8 cellular contexts compared by ENCODE assay signal in genomic region chr3:23809294-23809693, GRCh38. TPM values are rescaled to one million over a fixed set of nuclear protein-coding genes. Genes with fewer than 3 reads are reported as not detected.
DNase-seq lines count a peak whose midpoint lies in the region; ATAC-seq and TF ChIP-seq lines count a peak whose summit lies in the region.

No MANE protein-coding gene starts in this region.

- peaks cover 61% of the 10 kb centered on the region for H3K4me1 Mint-ChIP-seq in activated CD8-positive, alpha-beta T cell treated with anti-CD3 and anti-CD28 coated beads for 36 hours (ENCODE audit: low read depth)

- WGBS in mesenchymal stem cell = 57% methylated on average over 2 of the region's 2 CpGs
- no CpG with 5 or more reads among the region's 2 CpGs for WGBS in neuronal stem cell (ENCODE audit: extremely low coverage in 2 of 2, insufficient read length in 2 of 2, insufficient replicate concordance in 1 of 2), 2 donors

- no peak overlapping the region for H3K23ac ChIP-seq in mesenchymal stem cell (ENCODE audit: low read length in 2 of 2)
- H3K23ac ChIP-seq in neuronal stem cell (ENCODE audit: low read depth, low read length, poor library complexity) = no peak overlapping the region

- H3K27me3 Mint-ChIP-seq in activated CD8-positive, alpha-beta T cell treated with anti-CD3 and anti-CD28 coated beads for 36 hours = peaks cover 8% of the 10 kb centered on the region

- H3K36me3 ChIP-seq in ACC112 (ENCODE audit: insufficient read depth, low read length) = peaks cover 21% of the 10 kb centered on the region
- peaks cover 0 to 14% of the 10 kb centered on the region in 2 experiments for H3K36me3 ChIP-seq in mesenchymal stem cell (ENCODE audit: control insufficient read depth in 1 of 2, insufficient read depth in 2 of 2, low read depth in 1 of 2, low read length in 2 of 2)
- peaks cover 0 to 58% of the 10 kb centered on the region in 2 donors for H3K36me3 ChIP-seq in neuronal stem cell (replicated peaks in 1 of 2; ENCODE audit: control insufficient read depth in 2 of 2, insufficient read depth in 2 of 2, low read length in 2 of 2)

- H3K9me3 ChIP-seq in mesenchymal stem cell (ENCODE audit: control insufficient read depth, low read length) (no peaks in the 10 kb centered on the region), neuronal stem cell (replicated peaks in 1 of 2; ENCODE audit: control insufficient read depth in 2 of 2, insufficient read depth in 1 of 2, low read depth in 1 of 2, low read length in 2 of 2) (no peaks in the 10 kb centered on the region)

- CTCF ChIA-PET in activated CD8-positive, alpha-beta T cell treated with anti-CD3 and anti-CD28 coated beads for 36 hours (lab: Charles Lee) = no interaction called here

- H3K27ac Mint-ChIP-seq in activated CD8-positive, alpha-beta T cell treated with anti-CD3 and anti-CD28 coated beads for 36 hours = peak overlapping the region; percentile 97

- H3K4me1 ChIP-seq in ACC112 (ENCODE audit: control insufficient read depth, insufficient read depth, low read length, unreplicated experiment) = peaks cover 40% of the 10 kb centered on the region
- peaks cover 6% of the 10 kb centered on the region for H3K4me1 ChIP-seq in mesenchymal stem cell (ENCODE audit: control insufficient read depth, insufficient read depth, low read depth, low read length)
- H3K4me1 ChIP-seq in neuronal stem cell (ENCODE audit: control insufficient read depth in 2 of 2, insufficient read depth in 1 of 2, low read depth in 1 of 2, low read length in 2 of 2) = peaks cover 4 to 8% of the 10 kb centered on the region in 2 donors

- H2BK120ac ChIP-seq in mesenchymal stem cell (ENCODE audit: low read depth, low read length) (no peak overlapping the region), neuronal stem cell (ENCODE audit: low read depth, low read length) (no peak overlapping the region)

- no peak for TF ChIP-seq CTCF in activated CD8-positive, alpha-beta T cell treated with anti-CD3 and anti-CD28 coated beads for 36 hours (IDR thresholded peaks at IDR 0.05)

- H3K18ac ChIP-seq in mesenchymal stem cell (ENCODE audit: low read depth in 1 of 2, low read length in 2 of 2) (no peak overlapping the region), neuronal stem cell (ENCODE audit: low read length) (no peak overlapping the region)

- H3K79me1 ChIP-seq in mesenchymal stem cell (replicated peaks; ENCODE audit: low read length, poor library complexity, severe bottlenecking) = peaks cover 7% of the 10 kb centered on the region
- peaks cover 7% of the 10 kb centered on the region for H3K79me1 ChIP-seq in neuronal stem cell (ENCODE audit: low read depth, low read length)

- H3K9me3 Mint-ChIP-seq in activated CD8-positive, alpha-beta T cell treated with anti-CD3 and anti-CD28 coated beads for 36 hours = no peaks in the 10 kb centered on the region

- peaks cover 77% of the 10 kb centered on the region for H3K79me2 ChIP-seq in ACC112 (ENCODE audit: control insufficient read depth, insufficient read depth, low read length, unreplicated experiment)

- no peak overlapping the region for H2BK5ac ChIP-seq in mesenchymal stem cell (ENCODE audit: low read depth, low read length, poor library complexity, severe bottlenecking)
- H2BK5ac ChIP-seq in neuronal stem cell (ENCODE audit: low read length) = no peak overlapping the region

- peak overlapping the region; percentile 87 for H3K4me3 Mint-ChIP-seq in activated CD8-positive, alpha-beta T cell treated with anti-CD3 and anti-CD28 coated beads for 36 hours

- no peak overlapping the region for H3K14ac ChIP-seq in mesenchymal stem cell (ENCODE audit: low read length in 2 of 2)
- H3K14ac ChIP-seq in neuronal stem cell (ENCODE audit: low read length) = no peak overlapping the region

- H2BK12ac ChIP-seq in mesenchymal stem cell (ENCODE audit: low read length in 2 of 2) (no peak overlapping the region), neuronal stem cell (ENCODE audit: low read length) (no peak overlapping the region)

- intact Hi-C loops in activated CD8-positive, alpha-beta T cell treated with anti-CD3 and anti-CD28 coated beads for 36 hours (cut with micrococcal nuclease) = loop anchor here (10.0 kb wide), 2 partner anchors 106 to 364 kb away; partner anchors contain the start of genes NKIRAS1 and RPL15

- peaks cover 40% of the 10 kb centered on the region for H3K36me3 Mint-ChIP-seq in activated CD8-positive, alpha-beta T cell treated with anti-CD3 and anti-CD28 coated beads for 36 hours (ENCODE audit: low read depth)

- H3K4me3 ChIP-seq in ACC112 (ENCODE audit: low read depth, low read length) (peak overlapping the region; percentile 96), mesenchymal stem cell (ENCODE audit: insufficient read depth in 1 of 2, low read depth in 1 of 2, low read length in 2 of 2) (no peak overlapping the region), neuronal stem cell (ENCODE audit: low read length in 2 of 2) (no peak overlapping the region)

- H2AK5ac ChIP-seq in mesenchymal stem cell (ENCODE audit: low read length, severe bottlenecking) = no peak overlapping the region
- no peak overlapping the region for H2AK5ac ChIP-seq in neuronal stem cell (ENCODE audit: low read depth, low read length)

- DNase-seq in activated CD8-positive, alpha-beta T cell treated with anti-CD3 and anti-CD28 coated beads for 36 hours = peak; percentile 42
- DNase-seq in mesenchymal stem cell = peak; percentile 21
- no peak for DNase-seq in neuronal stem cell (ENCODE audit: low spot score)
- DNase-seq in NCI-H345 treated with DMSO at 0.1 percent for 48 hours (lab: John Stamatoyannopoulos, UW; ENCODE audit: unreplicated experiment) = no peak
- DNase-seq in HCEC 1CT = no peak
- DNase-seq in SW480 (ENCODE audit: low spot score) = no peak

- no peak overlapping the region for H3K27ac ChIP-seq in ACC112 (ENCODE audit: low read depth, low read length)
- no peak overlapping the region for H3K27ac ChIP-seq in mesenchymal stem cell (ENCODE audit: low read length, poor library complexity, severe bottlenecking)
- no peak overlapping the region for H3K27ac ChIP-seq in neuronal stem cell (replicated peaks; ENCODE audit: low read length)

- H3K4me2 ChIP-seq in mesenchymal stem cell (ENCODE audit: low read length, poor library complexity, severe bottlenecking) (no peak overlapping the region), neuronal stem cell (ENCODE audit: insufficient read depth, low read length, poor library complexity, severe bottlenecking) (no peak overlapping the region)

- H3K27me3 ChIP-seq in ACC112 (ENCODE audit: insufficient read depth, low read length) = no peaks in the 10 kb centered on the region
- no peaks in the 10 kb centered on the region for H3K27me3 ChIP-seq in mesenchymal stem cell (ENCODE audit: control insufficient read depth in 1 of 2, insufficient read depth in 1 of 2, low read length in 2 of 2)
- no peaks in the 10 kb centered on the region for H3K27me3 ChIP-seq in neuronal stem cell (ENCODE audit: control insufficient read depth in 3 of 3, insufficient read depth in 3 of 3, low read depth in 1 of 3, low read length in 3 of 3)

- POLR2A ChIA-PET in activated CD8-positive, alpha-beta T cell treated with anti-CD3 and anti-CD28 coated beads for 36 hours (lab: Charles Lee) = interaction anchor here (0.6 to 5.3 kb wide), 2 partner anchors 108 to 117 kb away, joined by 3 to 37 read pairs; partner anchors contain the start of genes NKIRAS1 and RPL15

- no peak overlapping the region for H4K91ac ChIP-seq in mesenchymal stem cell (ENCODE audit: low read length)
- no peak overlapping the region for H4K91ac ChIP-seq in neuronal stem cell (ENCODE audit: low read depth, low read length, poor library complexity)

- H3K4ac ChIP-seq in mesenchymal stem cell (ENCODE audit: low read depth in 1 of 2, low read length in 2 of 2) = no peak overlapping the region
- no peak overlapping the region for H3K4ac ChIP-seq in neuronal stem cell (ENCODE audit: low read length)

- H3K9ac ChIP-seq in mesenchymal stem cell (ENCODE audit: low read length) = peak overlapping the region; percentile 86
- H3K9ac ChIP-seq in neuronal stem cell (ENCODE audit: low read depth, low read length, poor library complexity) = no peak overlapping the region

- H4K8ac ChIP-seq in mesenchymal stem cell (ENCODE audit: low read length) (no peak overlapping the region), neuronal stem cell (ENCODE audit: low read depth, low read length) (no peak overlapping the region)

- ATAC-seq in GM18868 (IDR thresholded peaks at IDR 0.05; ENCODE audit: unreplicated experiment) = peak; percentile 25
- no peak for ATAC-seq in activated CD8-positive, alpha-beta T cell treated with anti-CD3 and anti-CD28 coated beads for 36 hours

- H2AFZ ChIP-seq in ACC112 (ENCODE audit: low read length, unreplicated experiment) (no peak overlapping the region), mesenchymal stem cell (ENCODE audit: low read depth, low read length) (no peak overlapping the region), neuronal stem cell (ENCODE audit: low read length) (no peak overlapping the region)

- no peak overlapping the region for H2BK15ac ChIP-seq in mesenchymal stem cell (ENCODE audit: low read depth, poor library complexity, severe bottlenecking)
- no peak overlapping the region for H2BK15ac ChIP-seq in neuronal stem cell (ENCODE audit: low read length)

RNA-seq across cellular contexts. Expression of gene UBE2E1, which starts 3.5 kb away (rescaled TPM):
- total RNA-seq in activated CD8-positive, alpha-beta T cell treated with anti-CD3 and anti-CD28 coated beads for 36 hours = 10 to 100 TPM; 79.0 to 80.3 TPM
- polyA plus RNA-seq in mesenchymal stem cell (2013, experiment 1 of 2) = 181 TPM
- polyA plus RNA-seq in mesenchymal stem cell (2013, experiment 2 of 2) = 175 TPM
- polyA plus RNA-seq in neuronal stem cell (2013, experiment 1 of 2) = 320 TPM
- polyA plus RNA-seq in neuronal stem cell (2013, experiment 2 of 2) = 317 TPM

Comparison
In these comparisons a context has a peak if more than half of its experiments do, and no peak if none do; other contexts are left out.
1. DNase-seq: peak in activated CD8-positive, alpha-beta T cell treated with anti-CD3 and anti-CD28 coated beads for 36 hours (single experiment) and mesenchymal stem cell (single experiment); none in neuronal stem cell (single experiment), NCI-H345 treated with DMSO at 0.1 percent for 48 hours (single experiment), HCEC 1CT (single experiment) and SW480 (single experiment).